Comparison of ENCODE assay signal across 9 cellular contexts in genomic region chr4:73603307-73603710, GRCh38. TPM values are rescaled to one million over a fixed set of nuclear protein-coding genes. Genes with fewer than 3 reads are reported as not detected.
DNase-seq lines count a peak whose midpoint lies in the region; ATAC-seq and TF ChIP-seq lines count a peak whose summit lies in the region.
"Had no signal": no experiment of that assay in that cellular context is flagged by ENCODE, and none has a peak within 500 bp of the region (broad histone marks: within the 10 kb centered on the region; RNA-seq: fewer than 3 reads in every experiment).

No MANE protein-coding gene starts in this region.

- H3K9me2 ChIP-seq in PC-9 (ENCODE audit: insufficient read depth): no peaks in the 10 kb centered on the region

- no peaks in the 10 kb centered on the region for H3K9me3 ChIP-seq in PC-9 (ENCODE audit: insufficient read depth, low read depth)

- H3K79me2 ChIP-seq in PC-9 (ENCODE audit: low read depth): no peaks in the 10 kb centered on the region

- CTCF ChIA-PET in PC-9 (lab: Charles Lee): no interaction called here

- intact Hi-C loops in PC-9 (cut with micrococcal nuclease; ENCODE audit: unreplicated experiment): no loop called here

- no peaks in the 10 kb centered on the region for H3K27me3 ChIP-seq in PC-9 (ENCODE audit: insufficient read depth, low read depth)

- no peak overlapping the region for H3K4me2 ChIP-seq in PC-9

- no peaks in the 10 kb centered on the region for H3F3A ChIP-seq in PC-9 (ENCODE audit: insufficient read depth, low read depth)

- no peaks in the 10 kb centered on the region for H3K36me3 ChIP-seq in PC-9 (ENCODE audit: low read depth)

- ATAC-seq in GM18858 (IDR thresholded peaks at IDR 0.05; ENCODE audit: unreplicated experiment) (peak; percentile 43), HG03039 (IDR thresholded peaks at IDR 0.05; ENCODE audit: unreplicated experiment) (peak; percentile 45), GM21367 (IDR thresholded peaks at IDR 0.05; ENCODE audit: unreplicated experiment) (no peak)

- DNase-seq in amniotic epithelial cell (ENCODE audit: low read depth) (peak; percentile 97), non-pigmented ciliary epithelial cell (ENCODE audit: low read depth) (peak; percentile 81), GM10266 (ENCODE audit: extremely low spot score) (no peak), PC-9 (no peak), NCI-H524 (lab: John Stamatoyannopoulos, UW) (no peak)
- DNase-seq: NCI-H526 treated with DMSO at 0.1 percent for 48 hours had no signal

- H4K20me1 ChIP-seq in PC-9 (ENCODE audit: insufficient read depth): no peaks in the 10 kb centered on the region

- no peak overlapping the region for H2AFZ ChIP-seq in PC-9

- peaks cover 11% of the 10 kb centered on the region; the same call in 1 of the 2 replicates for H3K4me1 ChIP-seq in PC-9 (replicated peaks; ENCODE audit: insufficient read depth)

- POLR2A ChIA-PET in PC-9 (lab: Charles Lee; ENCODE audit: unreplicated experiment): no interaction called here

- no peak overlapping the region for H3K4me3 ChIP-seq in PC-9

- H3K27ac ChIP-seq in PC-9: no peak overlapping the region

- BruUV-seq in PC-9 (replicated peaks; lab: Mats Ljungman, UMichigan): no TSS peak

- TF ChIP-seq CTCF in GM10266 (IDR thresholded peaks at IDR 0.05; ENCODE audit: control insufficient read depth, insufficient read depth, low read depth, missing control alignments) (no peak), PC-9 (conservative IDR thresholded peaks at IDR 0.05) (no peak)

RNA-seq across cellular contexts. Expression of gene RASSF6, which starts 16.9 kb away (rescaled TPM):
- total RNA-seq in PC-9 (2021): 0.40 and 0.59 TPM in 2 replicates

Comparison
In these comparisons a context has a peak if more than half of its experiments do, and no peak if none do; other contexts are left out.
1. DNase-seq: peak in amniotic epithelial cell (single experiment) and non-pigmented ciliary epithelial cell (single experiment); none in GM10266 (single experiment), PC-9 (0 of 2) and NCI-H524 (0 of 2).